Comparison of ENCODE assay signal across 23 cellular contexts in the genomic region with DNA sequence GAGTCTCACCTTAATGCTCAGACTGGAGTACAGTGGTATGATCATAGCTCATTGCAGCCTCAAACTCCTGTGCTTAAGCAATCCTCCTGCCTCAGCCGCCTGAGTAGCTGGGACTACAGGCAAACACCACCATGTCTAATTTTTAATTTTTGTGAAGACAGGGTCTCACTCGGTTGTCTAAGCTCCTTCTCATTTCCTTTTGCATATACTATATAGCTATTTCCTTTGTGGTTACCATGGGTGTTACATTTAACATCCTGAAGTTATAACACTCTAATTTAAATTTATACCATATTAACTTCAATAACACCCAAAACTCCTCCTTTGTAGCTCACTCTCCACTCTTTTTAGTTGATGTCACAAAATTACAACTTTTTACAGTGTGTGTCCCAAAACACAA.
DNase-seq lines count a peak whose midpoint lies in the region; ATAC-seq, FAIRE-seq and TF ChIP-seq lines count a peak whose summit lies in the region.
"Had no signal": no experiment of that assay in that cellular context is flagged by ENCODE, and none has a peak within 500 bp of the region (broad histone marks: within the 10 kb centered on the region; RNA-seq: fewer than 3 reads in every experiment).

No MANE protein-coding gene starts in this region.

- peak overlapping the region; percentile 60 for H3K4me3 ChIP-seq in CD4-positive, CD25-positive, alpha-beta regulatory T cell (ENCODE audit: low read depth, low read length)
- H3K4me3 ChIP-seq in DOHH2 (ENCODE audit: low read length), result peak overlapping the region; percentile 27; the same call in 1 of the 2 replicates
- H3K4me3 ChIP-seq: left lung, suprapubic skin, uterus had no signal

- H3K36me3 Mint-ChIP-seq in CD4-positive, CD25-positive, alpha-beta regulatory T cell, result no peaks in the 10 kb centered on the region
- H3K36me3 Mint-ChIP-seq in naive B cell, result no peaks in the 10 kb centered on the region

- no peaks in the 10 kb centered on the region for H3K27me3 Mint-ChIP-seq in CD4-positive, CD25-positive, alpha-beta regulatory T cell
- no peaks in the 10 kb centered on the region for H3K27me3 Mint-ChIP-seq in naive B cell
- H3K27me3 Mint-ChIP-seq: activated CD4-positive, alpha-beta T cell treated with anti-CD3 and anti-CD28 coated beads for 36 hours had no signal

- H3K9me2 ChIP-seq in DOHH2 (replicated peaks; ENCODE audit: control insufficient read depth, low read length), result no peaks in the 10 kb centered on the region

- no peaks in the 10 kb centered on the region for H3K36me3 ChIP-seq in CD4-positive, CD25-positive, alpha-beta regulatory T cell (ENCODE audit: control insufficient read depth, insufficient read depth, low read length)
- H3K36me3 ChIP-seq in DOHH2 (ENCODE audit: control insufficient read depth, low read length), result no peaks in the 10 kb centered on the region
- H3K36me3 ChIP-seq: left lung, suprapubic skin, uterus had no signal

- H3K4me1 Mint-ChIP-seq in CD4-positive, CD25-positive, alpha-beta regulatory T cell, result peaks cover 28 to 50% (median 34%) of the 10 kb centered on the region in 4 donors
- H3K4me1 Mint-ChIP-seq in naive B cell, result peaks cover 8 to 20% (median 15%) of the 10 kb centered on the region in 3 donors

- H3K27ac ChIP-seq in CD4-positive, CD25-positive, alpha-beta regulatory T cell (ENCODE audit: insufficient read depth, low read length, poor library complexity, severe bottlenecking), result no peak overlapping the region
- H3K27ac ChIP-seq in DOHH2 (ENCODE audit: low read depth, low read length), result no peak overlapping the region
- H3K27ac ChIP-seq: left lung, suprapubic skin, uterus had no signal

- ATAC-seq in CD4-positive, CD25-positive, alpha-beta regulatory T cell (ENCODE audit: low read depth in 2 of 2), result peak; percentile 34 to 71
- peak in 1 of 2 donors; percentile 20 for ATAC-seq in naive B cell (ENCODE audit: low read depth in 2 of 2)
- ATAC-seq in HG03378 (IDR thresholded peaks at IDR 0.05; ENCODE audit: unreplicated experiment), result no peak
- ATAC-seq: activated CD4-positive, alpha-beta T cell treated with anti-CD3 and anti-CD28 coated beads for 36 hours; HCT116; left lung; sciatic nerve had no signal

- peak overlapping the region; percentile 40; the same call in 1 of the 2 replicates for H3K4me2 ChIP-seq in DOHH2 (ENCODE audit: low read length)

- H3F3A ChIP-seq in DOHH2 (ENCODE audit: control insufficient read depth, insufficient read depth), result no peaks in the 10 kb centered on the region

- H3K4me1 ChIP-seq in CD4-positive, CD25-positive, alpha-beta regulatory T cell (ENCODE audit: control insufficient read depth, insufficient read depth, low read length, poor library complexity, severe bottlenecking), result peaks cover 39% of the 10 kb centered on the region
- peaks cover 13% of the 10 kb centered on the region for H3K4me1 ChIP-seq in DOHH2 (ENCODE audit: control insufficient read depth, low read length)
- H3K4me1 ChIP-seq: left lung, suprapubic skin, uterus had no signal

- peak overlapping the region; percentile 27 to 82 (median 60) for H3K4me3 Mint-ChIP-seq in CD4-positive, CD25-positive, alpha-beta regulatory T cell
- peak overlapping the region in 6 of 8 donors; percentile 5 to 70 (median 60) for H3K4me3 Mint-ChIP-seq in naive B cell
- H3K4me3 Mint-ChIP-seq: activated CD4-positive, alpha-beta T cell treated with anti-CD3 and anti-CD28 coated beads for 36 hours had no signal

- no peaks in the 10 kb centered on the region for H3K9me3 ChIP-seq in CD4-positive, CD25-positive, alpha-beta regulatory T cell (ENCODE audit: control insufficient read depth in 2 of 2, low read length in 2 of 2)
- H3K9me3 ChIP-seq in DOHH2 (ENCODE audit: control insufficient read depth, insufficient read depth, low read length), result no peaks in the 10 kb centered on the region
- H3K9me3 ChIP-seq: suprapubic skin, uterus had no signal

- FAIRE-seq in HTR-8/SVneo (lab: Jason Lieb, UNC), result no peak
- FAIRE-seq: GM19239, TTC549 had no signal

- no peak for TF ChIP-seq CTCF in DOHH2 (IDR thresholded peaks at IDR 0.05; ENCODE audit: low read depth, low read length, poor library complexity, severe bottlenecking)

- H3K79me2 ChIP-seq in DOHH2 (ENCODE audit: control insufficient read depth, low read length), result no peaks in the 10 kb centered on the region

- H3K27ac Mint-ChIP-seq in CD4-positive, CD25-positive, alpha-beta regulatory T cell, result peak overlapping the region; percentile 57 to 91 (median 62)
- peak overlapping the region in 4 of 6 donors; percentile 63 to 97 (median 92) for H3K27ac Mint-ChIP-seq in naive B cell
- H3K27ac Mint-ChIP-seq: activated CD4-positive, alpha-beta T cell treated with anti-CD3 and anti-CD28 coated beads for 36 hours had no signal

- H3K27me3 ChIP-seq in CD4-positive, CD25-positive, alpha-beta regulatory T cell (ENCODE audit: control insufficient read depth, insufficient read depth, low read length), result no peaks in the 10 kb centered on the region
- H3K27me3 ChIP-seq in DOHH2 (ENCODE audit: control insufficient read depth, low read length), result no peaks in the 10 kb centered on the region
- H3K27me3 ChIP-seq: left lung, suprapubic skin, uterus had no signal

- peaks cover 0 to 15% (median 0%) of the 10 kb centered on the region in 7 donors for H3K9me3 Mint-ChIP-seq in CD4-positive, CD25-positive, alpha-beta regulatory T cell
- H3K9me3 Mint-ChIP-seq in naive B cell, result peaks cover 0 to 4% (median 0%) of the 10 kb centered on the region in 7 donors

- H4K20me1 ChIP-seq in DOHH2 (ENCODE audit: control insufficient read depth, insufficient read depth, low read depth, low read length), result no peaks in the 10 kb centered on the region

- peak in 2 of 3 donors; percentile 28 to 35 for DNase-seq in CD4-positive, CD25-positive, alpha-beta regulatory T cell
- DNase-seq in UCSD-AML1 (lab: John Stamatoyannopoulos, UW; ENCODE audit: unreplicated experiment) (peak; percentile 8), naive B cell (no peak), superior temporal gyrus (ENCODE audit: extremely low spot score) (no peak), HTR-8/SVneo (ENCODE audit: insufficient read length, low spot score) (no peak)
- DNase-seq: activated CD4-positive, alpha-beta T cell treated with anti-CD3 and anti-CD28 coated beads for 36 hours; activated naive CD4-positive, alpha-beta T cell treated with Interleukin-2 at 50 U/mL for 16 hours; DMS79; erythroblast; foreskin fibroblast; KBM-7; NCI-H1694 treated with DMSO at 0.1 percent for 48 hours; NCI-H69; posterior cingulate gyrus; uterus had no signal

Comparison
In these comparisons a context has a peak if more than half of its experiments do, and no peak if none do; other contexts are left out.
1. DNase-seq: peak in CD4-positive, CD25-positive, alpha-beta regulatory T cell (2 of 3) and UCSD-AML1 (single experiment); none in naive B cell (single experiment), superior temporal gyrus (single experiment) and HTR-8/SVneo (single experiment).